Comparison of ENCODE assay signal across 23 cellular contexts in the genomic region with DNA sequence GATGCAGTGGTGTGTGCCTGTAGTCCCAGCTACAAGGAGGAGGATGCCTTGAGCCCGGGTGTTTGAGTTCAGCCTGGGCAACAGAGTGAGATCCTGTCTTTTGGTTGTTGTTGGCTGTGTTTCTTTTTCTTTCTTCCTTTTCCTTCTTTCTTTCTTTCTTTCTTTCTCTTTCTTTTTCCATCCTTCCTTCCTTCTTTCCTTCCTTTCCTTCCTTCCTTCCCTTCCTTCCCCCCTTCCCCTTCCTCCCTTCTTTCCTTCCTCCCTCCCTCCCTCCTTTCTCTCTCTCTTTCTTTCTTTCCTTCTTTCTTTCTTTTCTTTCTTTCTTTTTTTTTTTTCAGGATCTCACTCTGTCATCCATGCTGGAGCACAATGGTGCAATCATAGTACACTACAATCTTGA.
"Had no signal": no experiment of that assay in that cellular context is flagged by ENCODE, and none has a peak within 500 bp of the region (broad histone marks: within the 10 kb centered on the region; RNA-seq: fewer than 3 reads in every experiment).

No MANE protein-coding gene starts in this region.

- H3K36me3 ChIP-seq: esophagus muscularis mucosa, gastroesophageal sphincter, heart left ventricle, left lung, lower lobe of right lung had no signal

- H3K36me3 Mint-ChIP-seq: immature natural killer cell, mesothelial cell of epicardium, naive B cell had no signal

- H3K9me3 ChIP-seq: esophagus muscularis mucosa, gastroesophageal sphincter, heart left ventricle, left lung, lower lobe of right lung, mucosa of descending colon had no signal

- H3K27me3 ChIP-seq: dorsolateral prefrontal cortex, esophagus muscularis mucosa, foreskin keratinocyte, gastroesophageal sphincter, heart left ventricle, hepatocyte, left lung had no signal

- H3K4me1 Mint-ChIP-seq: immature natural killer cell, mesothelial cell of epicardium, naive B cell had no signal

- ATAC-seq: foreskin keratinocyte, gastroesophageal sphincter, heart left ventricle, left cardiac atrium, left lung, left ventricle myocardium superior, lower lobe of right lung, mucosa of descending colon had no signal

- H3K27ac Mint-ChIP-seq: immature natural killer cell, mesothelial cell of epicardium, naive B cell had no signal

- H3K4me1 ChIP-seq: esophagus muscularis mucosa, foreskin keratinocyte, gastroesophageal sphincter, heart left ventricle, left lung, lower lobe of right lung had no signal

- DNase-seq: dermis blood vessel endothelial cell; dorsolateral prefrontal cortex; effector CD4-positive, alpha-beta T cell; effector memory CD4-positive, alpha-beta T cell; foreskin keratinocyte; heart left ventricle; hypothalamus; immature natural killer cell; islet precursor cell; left cardiac atrium; left lung; left ventricle myocardium superior; lower lobe of right lung; mesenchymal stem cell; mucosa of descending colon; naive B cell had no signal

- H3K27ac ChIP-seq: coronary artery, dorsolateral prefrontal cortex, esophagus muscularis mucosa, foreskin keratinocyte, gastroesophageal sphincter, heart left ventricle, hepatocyte, left lung, lower lobe of right lung had no signal

- FAIRE-seq: colon, frontal cortex had no signal

- H3K4me3 Mint-ChIP-seq: immature natural killer cell, mesothelial cell of epicardium, naive B cell had no signal

- H3K4me3 ChIP-seq: coronary artery, dorsolateral prefrontal cortex, esophagus muscularis mucosa, gastroesophageal sphincter, heart left ventricle, hepatocyte, left lung, lower lobe of right lung, mucosa of descending colon had no signal

- H3K79me2 ChIP-seq: hepatocyte had no signal

- H2AFZ ChIP-seq: hepatocyte had no signal

- H3K4me2 ChIP-seq: hepatocyte had no signal

- H3K9me3 Mint-ChIP-seq: mesothelial cell of epicardium had no signal
